9 cellular contexts compared by ENCODE assay signal in genomic region chr13:101474419-101474957, GRCh38. TPM values are rescaled to one million over a fixed set of nuclear protein-coding genes. Genes with fewer than 3 reads are reported as not detected.
A peak's percentile ranks its signal among the peaks of the same experiment; 100 is the strongest.
DNase-seq lines count a peak whose midpoint lies in the region; ATAC-seq and TF ChIP-seq lines count a peak whose summit lies in the region.
"Had no signal": no experiment of that assay in that cellular context is flagged by ENCODE, and none has a peak within 500 bp of the region (broad histone marks: within the 10 kb centered on the region; RNA-seq: fewer than 3 reads in every experiment).

No MANE protein-coding gene starts in this region.

- H3K4me3 ChIP-seq in GM12864 (ENCODE audit: low read depth, low read length) (no peak overlapping the region), Panc1 (ENCODE audit: low read depth in 2 of 2, low read length in 2 of 2) (no peak overlapping the region), spleen (no peak overlapping the region)

- ATAC-seq in Panc1 (0 out of 2 replicates have a peak, but pooled peaks have one; percentile 30), GM18858 (IDR thresholded peaks at IDR 0.05; ENCODE audit: unreplicated experiment) (no peak)
- ATAC-seq: activated CD8-positive, alpha-beta memory T cell treated with anti-CD3 and anti-CD28 coated beads, Interleukin-2, amount 10 ng/mL, durations not matched to agents 7 days and 5 days had no signal

- H3K36me3 ChIP-seq in Panc1 (ENCODE audit: control insufficient read depth, insufficient read depth, low read length) (no peaks in the 10 kb centered on the region), spleen (no peaks in the 10 kb centered on the region)

- DNase-seq in GM12864 (ENCODE audit: low read depth) (no peak), Panc1 (ENCODE audit: low read depth, low spot score) (no peak), fibroblast of gingiva (ENCODE audit: low read depth) (peak; percentile 55), osteocyte (ENCODE audit: extremely low spot score, unreplicated experiment) (no peak), mesenteric fat pad (ENCODE audit: low spot score) (no peak), spleen (no peak)
- no peak for DNase-seq in effector CD8-positive, alpha-beta T cell (lab: John Stamatoyannopoulos, UW)
- DNase-seq: activated CD8-positive, alpha-beta memory T cell treated with anti-CD3 and anti-CD28 coated beads, Interleukin-2, amount 10 ng/mL, durations not matched to agents 7 days and 5 days had no signal

- H3K4me1 Mint-ChIP-seq in osteocyte (ENCODE audit: unreplicated experiment), result peaks cover 72% of the 10 kb centered on the region
- H3K4me1 Mint-ChIP-seq: activated CD8-positive, alpha-beta memory T cell treated with anti-CD3 and anti-CD28 coated beads, Interleukin-2, amount 10 ng/mL, durations not matched to agents 7 days and 5 days had no signal

- H3K4me1 ChIP-seq in Panc1 (ENCODE audit: control insufficient read depth, insufficient read depth, low read length), result no peaks in the 10 kb centered on the region; the same call in 1 of the 2 replicates
- no peaks in the 10 kb centered on the region for H3K4me1 ChIP-seq in spleen

- BruUV-seq in Panc1 (replicated peaks; lab: Mats Ljungman, UMichigan), result no TSS peak

- POLR2A ChIA-PET in Panc1 (lab: Charles Lee), result no interaction called here

- TF ChIP-seq POLR2A in spleen (IDR thresholded peaks at IDR 0.05), result no peak

- H3K27me3 ChIP-seq in Panc1 (ENCODE audit: control insufficient read depth, insufficient read depth, low read length), result no peaks in the 10 kb centered on the region
- H3K27me3 ChIP-seq in spleen (replicated peaks in 1 of 7), result no peaks in the 10 kb centered on the region

- CTCF ChIA-PET in Panc1 (lab: Charles Lee), result interaction anchor here (1.3 kb wide), 1 partner anchor 329 kb away, joined by 4 read pairs; no protein-coding TSS in a partner anchor

- H3K27me3 Mint-ChIP-seq in osteocyte (ENCODE audit: unreplicated experiment), result no peaks in the 10 kb centered on the region

- H3K9me3 ChIP-seq in Panc1 (ENCODE audit: control insufficient read depth, insufficient read depth, low read depth, low read length), result no peaks in the 10 kb centered on the region
- H3K9me3 ChIP-seq in spleen, result no peaks in the 10 kb centered on the region

- H3K27ac Mint-ChIP-seq in osteocyte (ENCODE audit: unreplicated experiment), result peak overlapping the region; percentile 81
- H3K27ac Mint-ChIP-seq: activated CD8-positive, alpha-beta memory T cell treated with anti-CD3 and anti-CD28 coated beads, Interleukin-2, amount 10 ng/mL, durations not matched to agents 7 days and 5 days had no signal

- TF ChIP-seq CTCF in GM12864 (IDR thresholded peaks at IDR 0.05; ENCODE audit: low read depth, low read length, missing control alignments), result peak; percentile 15
- peak; percentile 18; the same call in 1 of the 2 replicates for TF ChIP-seq CTCF in Panc1 (IDR thresholded peaks at IDR 0.05)
- peak; percentile 64 for TF ChIP-seq CTCF in osteocyte (IDR thresholded peaks at IDR 0.05)
- TF ChIP-seq CTCF in spleen (IDR thresholded peaks at IDR 0.05 in 8 of 11, conservative IDR thresholded peaks at IDR 0.05 in 3 of 11), result no peak

- intact Hi-C loops in Panc1 (cut with micrococcal nuclease; ENCODE audit: unreplicated experiment) (no loop called here), spleen (cut with DNase I; ENCODE audit: low total_unique reads) (no loop called here)

- peak overlapping the region; percentile 7 for H3K4me3 Mint-ChIP-seq in osteocyte (ENCODE audit: unreplicated experiment)
- H3K4me3 Mint-ChIP-seq: activated CD8-positive, alpha-beta memory T cell treated with anti-CD3 and anti-CD28 coated beads, Interleukin-2, amount 10 ng/mL, durations not matched to agents 7 days and 5 days had no signal

- peak overlapping the region; percentile 23; the same call in 1 of the 2 replicates for H3K27ac ChIP-seq in Panc1 (ENCODE audit: low read length)
- no peak overlapping the region for H3K27ac ChIP-seq in spleen

- H3K9me3 Mint-ChIP-seq in osteocyte (ENCODE audit: unreplicated experiment), result peaks cover 32% of the 10 kb centered on the region

- 62 to 82% (median 68%) methylated on average over 2 of the region's 2 CpGs for WGBS in spleen, 5 donors

- H3K36me3 Mint-ChIP-seq in osteocyte (ENCODE audit: unreplicated experiment), result peaks cover 73% of the 10 kb centered on the region
- H3K36me3 Mint-ChIP-seq: activated CD8-positive, alpha-beta memory T cell treated with anti-CD3 and anti-CD28 coated beads, Interleukin-2, amount 10 ng/mL, durations not matched to agents 7 days and 5 days had no signal

- in situ Hi-C loops in Panc1 (cut with HindIII; ENCODE audit: low pct_unique_long_range_greater_than_20kb, low sequenced_read_pairs), result no loop called here

RNA-seq across cellular contexts. Expression of gene ITGBL1, which starts 22.0 kb away (rescaled TPM):
- total RNA-seq in Panc1 (2021; ENCODE audit: unreplicated experiment), result 14.3 TPM
- polyA plus RNA-seq in Panc1 (2012; ENCODE audit: insufficient read length), result 10.1 TPM
- total RNA-seq in osteocyte, result 1,450 and 1,519 TPM in 2 replicates
- 5.1 TPM for total RNA-seq in mesenteric fat pad
- total RNA-seq in spleen, result 1 to 10 TPM in 3 of 7 donors, under 1 TPM in 3, not detected in 1; 0.72 to 1.3 (median 0.99) TPM
- 1 to 10 TPM in 1 of 3 donors, under 1 TPM in 2; 0.48 to 1.6 (median 0.59) TPM for polyA plus RNA-seq in spleen

RNA-seq across cellular contexts. Expression of gene NALCN, which starts 58.2 kb away (rescaled TPM):
- total RNA-seq in Panc1 (2021; ENCODE audit: unreplicated experiment), result 10.9 TPM
- polyA plus RNA-seq in Panc1 (2012; ENCODE audit: insufficient read length), result 5.4 TPM
- total RNA-seq in osteocyte, result 58.3 and 58.8 TPM in 2 replicates
- total RNA-seq in mesenteric fat pad, result 0.19 TPM
- total RNA-seq in spleen, result under 1 TPM in 5 of 7 donors, not detected in 2; 0.09 to 0.13 (median 0.09) TPM
- under 1 TPM; 0.02 to 0.06 (median 0.05) TPM for polyA plus RNA-seq in spleen
- total RNA-seq: activated CD8-positive, alpha-beta memory T cell treated with anti-CD3 and anti-CD28 coated beads, Interleukin-2, amount 10 ng/mL, durations not matched to agents 7 days and 5 days had no signal

Comparison
In these comparisons a context has a peak if more than half of its experiments do, and no peak if none do; other contexts are left out.
1. CTCF ChIP-seq: peak in GM12864 (single experiment), Panc1 (single experiment) and osteocyte (single experiment); none in spleen (0 of 11).
2. RNA of gene ITGBL1, which starts 22.0 kb away (total RNA-seq): 1,450 to 1,519 TPM in osteocyte; 14.3 TPM in Panc1 (single experiment), 5.1 TPM in mesenteric fat pad (single experiment) and 0.72 to 1.3 TPM in spleen; every median in the first group is over 10 times any median in the second.